13 cellular contexts compared by ENCODE assay signal in genomic region chr19:3976495-3977241, GRCh38. TPM values are rescaled to one million over a fixed set of nuclear protein-coding genes. Genes with fewer than 3 reads are reported as not detected.
DNase-seq lines count a peak whose midpoint lies in the region; ATAC-seq lines count a peak whose summit lies in the region.
"Had no signal": no experiment of that assay in that cellular context is flagged by ENCODE, and none has a peak within 500 bp of the region (broad histone marks: within the 10 kb centered on the region; RNA-seq: fewer than 3 reads in every experiment).

No MANE protein-coding gene starts in this region.

- DNase-seq in H7 (peak; percentile 47), memory B cell (ENCODE audit: low spot score in 2 of 2) (no peak), NCI-H1417 (lab: John Stamatoyannopoulos, UW) (no peak), NCI-H2081 (lab: John Stamatoyannopoulos, UW) (no peak), midbrain (lab: John Stamatoyannopoulos, UW) (no peak)
- no peak for DNase-seq in activated naive CD8-positive, alpha-beta T cell treated with anti-CD3 and anti-CD28 coated beads, Interleukin-2, amount 50 U/mL, for 24 hours
- DNase-seq: activated CD4-positive, CD25-positive, alpha-beta regulatory T cell treated with anti-CD3 and anti-CD28 coated beads, Interleukin-2, amount 50 U/mL, for 72 hours; DND-41; NCI-H2107 had no signal

- peaks cover 68 to 84% (median 82%) of the 10 kb centered on the region in 11 experiments for H4K20me1 ChIP-seq in BLaER1 treated with 17β-estradiol and CSF1 and Interleukin-3, amounts not matched to agents 10 nM and 100 nM

- peak overlapping the region; percentile 70 for H3K27ac Mint-ChIP-seq in activated naive CD8-positive, alpha-beta T cell treated with anti-CD3 and anti-CD28 coated beads, Interleukin-2, amount 50 U/mL, for 24 hours
- peak overlapping the region; percentile 72 for H3K27ac Mint-ChIP-seq in memory B cell
- H3K27ac Mint-ChIP-seq: neural progenitor cell had no signal

- no peak overlapping the region for H3K4me3 Mint-ChIP-seq in activated naive CD8-positive, alpha-beta T cell treated with anti-CD3 and anti-CD28 coated beads, Interleukin-2, amount 50 U/mL, for 24 hours
- H3K4me3 Mint-ChIP-seq in memory B cell: no peak overlapping the region
- H3K4me3 Mint-ChIP-seq: neural progenitor cell had no signal

- no peak for ATAC-seq in activated naive CD8-positive, alpha-beta T cell treated with anti-CD3 and anti-CD28 coated beads, Interleukin-2, amount 50 U/mL, for 24 hours
- peak; percentile 6 for ATAC-seq in memory B cell (ENCODE audit: low read depth)
- no peak for ATAC-seq in HG02884 (IDR thresholded peaks at IDR 0.05; ENCODE audit: unreplicated experiment)

- no peaks in the 10 kb centered on the region for H3K9me3 ChIP-seq in BLaER1 treated with 17β-estradiol and CSF1 and Interleukin-3, amounts not matched to agents 10 nM and 100 nM (replicated peaks in 1 of 11)
- H3K9me3 ChIP-seq: thoracic aorta had no signal

- H3K4me1 ChIP-seq in BLaER1 treated with 17β-estradiol and CSF1 and Interleukin-3, amounts not matched to agents 10 nM and 100 nM: peaks cover 29 to 59% (median 54%) of the 10 kb centered on the region in 10 experiments
- H3K4me1 ChIP-seq: neural progenitor cell had no signal

- H3K27ac ChIP-seq in BLaER1 treated with 17β-estradiol and CSF1 and Interleukin-3, amounts not matched to agents 10 nM and 100 nM: peak overlapping the region in 8 of 11 experiments; percentile 8 to 98 (median 20); a peak in 8 of 22 replicates

- H3K4me1 Mint-ChIP-seq in activated naive CD8-positive, alpha-beta T cell treated with anti-CD3 and anti-CD28 coated beads, Interleukin-2, amount 50 U/mL, for 24 hours: peaks cover 26% of the 10 kb centered on the region
- peaks cover 6% of the 10 kb centered on the region for H3K4me1 Mint-ChIP-seq in memory B cell
- H3K4me1 Mint-ChIP-seq: neural progenitor cell had no signal

- H3K4me3 ChIP-seq in BLaER1 treated with 17β-estradiol and CSF1 and Interleukin-3, amounts not matched to agents 10 nM and 100 nM: 0 out of 20 replicates have a peak overlapping the region, but pooled peaks of 1 of the 10 experiments have one; percentile 11
- no peak overlapping the region for H3K4me3 ChIP-seq in H7 (ENCODE audit: insufficient read depth, low read depth, low read length)
- H3K4me3 ChIP-seq: neural progenitor cell, thoracic aorta had no signal

- H3K9me3 Mint-ChIP-seq in activated naive CD8-positive, alpha-beta T cell treated with anti-CD3 and anti-CD28 coated beads, Interleukin-2, amount 50 U/mL, for 24 hours: no peaks in the 10 kb centered on the region
- no peaks in the 10 kb centered on the region for H3K9me3 Mint-ChIP-seq in memory B cell
- H3K9me3 Mint-ChIP-seq: neural progenitor cell had no signal

- H3K9ac ChIP-seq in BLaER1 treated with 17β-estradiol and CSF1 and Interleukin-3, amounts not matched to agents 10 nM and 100 nM: peak overlapping the region in 10 of 11 experiments; percentile 4 to 44 (median 28); a peak in 14 of 22 replicates
- H3K9ac ChIP-seq: neural progenitor cell had no signal

- H3K27me3 ChIP-seq in BLaER1 treated with 17β-estradiol and CSF1 and Interleukin-3, amounts not matched to agents 10 nM and 100 nM: no peaks in the 10 kb centered on the region
- no peaks in the 10 kb centered on the region for H3K27me3 ChIP-seq in H7 (ENCODE audit: control insufficient read depth, insufficient read depth, low read length)
- H3K27me3 ChIP-seq: neural progenitor cell had no signal

- no peaks in the 10 kb centered on the region for H3K27me3 Mint-ChIP-seq in activated naive CD8-positive, alpha-beta T cell treated with anti-CD3 and anti-CD28 coated beads, Interleukin-2, amount 50 U/mL, for 24 hours
- H3K27me3 Mint-ChIP-seq in memory B cell: no peaks in the 10 kb centered on the region

- peaks cover 68 to 76% (median 73%) of the 10 kb centered on the region in 11 experiments for H3K36me3 ChIP-seq in BLaER1 treated with 17β-estradiol and CSF1 and Interleukin-3, amounts not matched to agents 10 nM and 100 nM
- H3K36me3 ChIP-seq in H7 (replicated peaks; ENCODE audit: control insufficient read depth, insufficient read depth, low read length): peaks cover 56% of the 10 kb centered on the region

- H3K36me3 Mint-ChIP-seq in activated naive CD8-positive, alpha-beta T cell treated with anti-CD3 and anti-CD28 coated beads, Interleukin-2, amount 50 U/mL, for 24 hours (ENCODE audit: low read depth): peaks cover 58% of the 10 kb centered on the region
- H3K36me3 Mint-ChIP-seq in memory B cell: peaks cover 19% of the 10 kb centered on the region

- H3K4me2 ChIP-seq in BLaER1 treated with 17β-estradiol and CSF1 and Interleukin-3, amounts not matched to agents 10 nM and 100 nM: peak overlapping the region in 9 of 11 experiments; percentile 1 to 43 (median 28); a peak in 15 of 22 replicates
- H3K4me2 ChIP-seq: neural progenitor cell had no signal

RNA-seq across cellular contexts. Expression of gene DAPK3, which starts 5.8 kb away (rescaled TPM):
- total RNA-seq in H7 (2014; rRNA removed; shearing (Covaris generic)): 124 and 131 TPM in 2 replicates

RNA-seq across cellular contexts. Expression of gene EEF2, which starts 8.6 kb away (rescaled TPM):
- total RNA-seq in H7 (2014; rRNA removed; shearing (Covaris generic)): 2,968 and 3,290 TPM in 2 replicates

RNA-seq across cellular contexts. Expression of gene PIAS4, which starts 30.9 kb away (rescaled TPM):
- 47.9 and 54.4 TPM in 2 replicates for total RNA-seq in H7 (2014; rRNA removed; shearing (Covaris generic))

RNA-seq across cellular contexts. Expression of gene NMRK2, which starts 43.8 kb away (rescaled TPM):
- total RNA-seq in H7 (2014; rRNA removed; shearing (Covaris generic)): 59.4 and 60.1 TPM in 2 replicates
